Comparison of ENCODE assay signal across 17 cellular contexts in genomic region chr1:163182330-163182949, GRCh38. TPM values are rescaled to one million over a fixed set of nuclear protein-coding genes. Genes with fewer than 3 reads are reported as not detected.
A peak's percentile ranks its signal among the peaks of the same experiment; 100 is the strongest.
DNase-seq lines count a peak whose midpoint lies in the region; ATAC-seq and TF ChIP-seq lines count a peak whose summit lies in the region.
"Had no signal": no experiment of that assay in that cellular context is flagged by ENCODE, and none has a peak within 500 bp of the region (broad histone marks: within the 10 kb centered on the region; RNA-seq: fewer than 3 reads in every experiment).

No MANE protein-coding gene starts in this region.

- no peaks in the 10 kb centered on the region for H3K9me3 ChIP-seq in left ventricle myocardium inferior (replicated peaks)
- no peaks in the 10 kb centered on the region for H3K9me3 ChIP-seq in thoracic aorta
- H3K9me3 ChIP-seq in esophagus squamous epithelium, result no peaks in the 10 kb centered on the region
- H3K9me3 ChIP-seq: BLaER1 treated with 17β-estradiol and CSF1 and Interleukin-3, amounts not matched to agents 10 nM and 100 nM had no signal

- DNase-seq in Right ventricle myocardium superior (no peak), cardiac septum (ENCODE audit: low spot score) (no peak), COLO829 (ENCODE audit: low spot score) (peak; percentile 88), left ventricle myocardium inferior (no peak), thoracic aorta (ENCODE audit: low spot score) (no peak), left colon (no peak), esophagus squamous epithelium (lab: John Stamatoyannopoulos, UW) (no peak)
- DNase-seq: 8988T; CD8-positive, alpha-beta T cell; COR-L47; DMS 273 treated with DMSO at 0.1 percent for 48 hours; DMS53; DND-41; HCEC 1CT had no signal

- H3K27me3 ChIP-seq in left ventricle myocardium inferior (ENCODE audit: low read depth) (no peaks in the 10 kb centered on the region), thoracic aorta (replicated peaks; ENCODE audit: insufficient read depth) (no peaks in the 10 kb centered on the region), esophagus squamous epithelium (no peaks in the 10 kb centered on the region)
- H3K27me3 ChIP-seq: BLaER1 treated with 17β-estradiol and CSF1 and Interleukin-3, amounts not matched to agents 10 nM and 100 nM had no signal

- H3K4me3 ChIP-seq in left ventricle myocardium inferior, result no peak overlapping the region
- H3K4me3 ChIP-seq in thoracic aorta, result no peak overlapping the region
- no peak overlapping the region for H3K4me3 ChIP-seq in esophagus squamous epithelium
- H3K4me3 ChIP-seq: BLaER1 treated with 17β-estradiol and CSF1 and Interleukin-3, amounts not matched to agents 10 nM and 100 nM; GM23338 had no signal

- H3K4me1 ChIP-seq in left ventricle myocardium inferior, result no peaks in the 10 kb centered on the region
- H3K4me1 ChIP-seq in thoracic aorta (ENCODE audit: control insufficient read depth in 1 of 2, low read depth in 2 of 2), result peaks cover 27 to 87% of the 10 kb centered on the region in 2 donors
- H3K4me1 ChIP-seq in esophagus squamous epithelium, result no peaks in the 10 kb centered on the region
- H3K4me1 ChIP-seq: BLaER1 treated with 17β-estradiol and CSF1 and Interleukin-3, amounts not matched to agents 10 nM and 100 nM had no signal

- H3K36me3 ChIP-seq in left ventricle myocardium inferior (no peaks in the 10 kb centered on the region), thoracic aorta (no peaks in the 10 kb centered on the region), esophagus squamous epithelium (no peaks in the 10 kb centered on the region)
- H3K36me3 ChIP-seq: BLaER1 treated with 17β-estradiol and CSF1 and Interleukin-3, amounts not matched to agents 10 nM and 100 nM had no signal

- H3K27ac ChIP-seq in left ventricle myocardium inferior (replicated peaks) (peak overlapping the region; percentile 63), thoracic aorta (peak overlapping the region; percentile 30 to 37), esophagus squamous epithelium (no peak overlapping the region)
- H3K27ac ChIP-seq: BLaER1 treated with 17β-estradiol and CSF1 and Interleukin-3, amounts not matched to agents 10 nM and 100 nM had no signal

- TF ChIP-seq CTCF in left ventricle myocardium inferior (IDR thresholded peaks at IDR 0.05; ENCODE audit: borderline replicate concordance) (no peak), thoracic aorta (IDR thresholded peaks at IDR 0.05) (no peak), esophagus squamous epithelium (IDR thresholded peaks at IDR 0.05) (no peak)

- no peak for TF ChIP-seq POLR2A in esophagus squamous epithelium (IDR thresholded peaks at IDR 0.05)

- intact Hi-C loops in Right ventricle myocardium superior (cut with DNase I) (no loop called here), cardiac septum (cut with DNase I) (no loop called here), left ventricle myocardium inferior (cut with micrococcal nuclease) (no loop called here), left colon (cut with DNase I, micrococcal nuclease) (loop anchor here in 1 of 2 donors (10.0 kb wide), 1 partner anchor 122 kb away; no protein-coding TSS in a partner anchor), esophagus squamous epithelium (cut with DNase I) (no loop called here)

- 51 to 63% methylated on average over 2 of the region's 2 CpGs for WGBS in esophagus squamous epithelium, 2 donors

- ATAC-seq in Right ventricle myocardium superior (ENCODE audit: poor library complexity) (peak; percentile 52), thoracic aorta (ENCODE audit: insufficient number of reproducible peaks, low FRiP score, low read depth) (no peak), left colon (no peak)
- ATAC-seq: CD8-positive, alpha-beta T cell; GM23338 had no signal

RNA-seq across cellular contexts. Expression of gene RGS5, which starts 20.3 kb away (rescaled TPM):
- total RNA-seq in Right ventricle myocardium superior, result 270 TPM
- total RNA-seq in cardiac septum, result 223 TPM
- total RNA-seq in left ventricle myocardium inferior, result 256 TPM
- 1,000 to 10,000 TPM; 1,210 to 1,385 TPM for total RNA-seq in thoracic aorta
- 10 to 100 TPM; 32.3 to 48.9 TPM for total RNA-seq in left colon
- 10 to 100 TPM; 11.3 to 55.7 (median 23.3) TPM for total RNA-seq in esophagus squamous epithelium
- total RNA-seq: HT-29 had no signal

Comparison
In these comparisons a context has a peak if more than half of its experiments do, and no peak if none do; other contexts are left out.
1. H3K27ac ChIP-seq: peak in left ventricle myocardium inferior (single experiment) and thoracic aorta (2 of 2); none in esophagus squamous epithelium (0 of 4).